ENCODE assay signal across 23 cellular contexts in the genomic region with DNA sequence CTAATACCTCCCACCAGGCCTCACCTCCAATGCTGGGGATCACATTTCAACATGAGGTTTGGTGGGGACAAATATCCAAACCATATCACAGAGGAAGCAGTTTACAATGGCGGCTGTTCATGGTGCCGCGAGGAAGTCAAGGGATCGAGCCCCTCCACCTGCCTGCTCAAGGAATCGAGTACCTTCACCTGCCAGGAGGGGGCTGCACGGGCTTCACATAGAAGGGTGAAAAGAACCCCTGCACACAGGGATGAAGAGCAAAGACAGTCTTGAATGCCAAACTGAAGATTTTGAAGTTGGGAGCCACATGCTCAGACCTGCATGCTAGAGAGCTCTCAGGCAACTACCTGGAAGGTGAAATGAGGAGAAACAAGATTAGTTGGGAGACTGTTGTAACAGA.
DNase-seq lines count a peak whose midpoint lies in the region; ATAC-seq and TF ChIP-seq lines count a peak whose summit lies in the region.
"Had no signal": no experiment of that assay in that cellular context is flagged by ENCODE, and none has a peak within 500 bp of the region (broad histone marks: within the 10 kb centered on the region; RNA-seq: fewer than 3 reads in every experiment).

No MANE protein-coding gene starts in this region.

- H3K4me3 ChIP-seq in Loucy (ENCODE audit: low read length, poor library complexity, severe bottlenecking) (no peak overlapping the region), brain microvascular endothelial cell (ENCODE audit: low read depth, low read length) (no peak overlapping the region)
- H3K4me3 ChIP-seq: adrenal gland had no signal

- H3K27ac Mint-ChIP-seq in activated CD4-positive, alpha-beta T cell treated with anti-CD3 and anti-CD28 coated beads, Interleukin-2, amount 10 ng/mL, durations not matched to agents 7 days and 5 days: no peak overlapping the region
- no peak overlapping the region for H3K27ac Mint-ChIP-seq in type B pancreatic cell
- H3K27ac Mint-ChIP-seq: activated CD4-positive, alpha-beta T cell treated with anti-CD3 and anti-CD28 coated beads, Interleukin-2, amount 10 ng/mL, durations not matched to agents 24 days and 14 days; activated T-cell treated with anti-CD3 and anti-CD28 coated beads, Interleukin-2, amount 50 U/mL, for 24 hours; brain; CD8-positive, alpha-beta T cell; natural killer cell had no signal

- CTCF ChIA-PET in activated CD4-positive, alpha-beta T cell treated with anti-CD3 and anti-CD28 coated beads, Interleukin-2, amount 10 ng/mL, durations not matched to agents 7 days and 5 days (lab: Charles Lee): no interaction called here

- H3K9me3 ChIP-seq in Loucy (ENCODE audit: insufficient read depth, low read depth, low read length): no peaks in the 10 kb centered on the region
- H3K9me3 ChIP-seq: adrenal gland had no signal

- peak; percentile 6 for DNase-seq in activated CD4-positive, alpha-beta T cell treated with anti-CD3 and anti-CD28 coated beads for 48 hours
- no peak for DNase-seq in activated CD4-positive, alpha-beta T cell treated with anti-CD3 and anti-CD28 coated beads, Interleukin-2, amount 10 ng/mL, durations not matched to agents 7 days and 5 days
- no peak for DNase-seq in brain microvascular endothelial cell
- peak; percentile 34 for DNase-seq in type B pancreatic cell (ENCODE audit: extremely low spot score, unreplicated experiment)
- DNase-seq in stimulated activated CD4-positive, alpha-beta T cell treated with anti-CD3 and anti-CD28 coated beads, Interleukin-4, amount 100 ng/mL, for 4 hours: no peak
- DNase-seq in NCI-H1436 treated with DMSO at 0.1 percent for 48 hours (lab: John Stamatoyannopoulos, UW): no peak
- DNase-seq: activated CD4-positive, alpha-beta T cell treated with anti-CD3 and anti-CD28 coated beads, Interleukin-2, amount 10 ng/mL, durations not matched to agents 24 days and 14 days; activated T-cell treated with anti-CD3 and anti-CD28 coated beads, Interleukin-2, amount 50 U/mL, for 24 hours; natural killer cell; NCI-H1092; NCI-H1930; NCI-H2227 treated with DMSO at 0.1 percent for 48 hours; NCI-H774; OCI-M1; stimulated activated naive CD8-positive, alpha-beta T cell treated with anti-CD3 and anti-CD28 coated beads, Interleukin-15, Interleukin-2, amounts not matched to agents 100 U/mL and 50 U/mL, for 24 hours; T-helper 2 cell had no signal

- no peaks in the 10 kb centered on the region for H3K36me3 Mint-ChIP-seq in activated CD4-positive, alpha-beta T cell treated with anti-CD3 and anti-CD28 coated beads, Interleukin-2, amount 10 ng/mL, durations not matched to agents 7 days and 5 days (ENCODE audit: low read depth)
- no peaks in the 10 kb centered on the region for H3K36me3 Mint-ChIP-seq in type B pancreatic cell
- H3K36me3 Mint-ChIP-seq: brain; CD8-positive, alpha-beta T cell; natural killer cell had no signal

- H3K4me1 ChIP-seq in Loucy (ENCODE audit: insufficient read depth, low read length, poor library complexity, severe bottlenecking): no peaks in the 10 kb centered on the region
- H3K4me1 ChIP-seq: adrenal gland had no signal

- H3K4me2 ChIP-seq in Loucy (ENCODE audit: low read depth, low read length, poor library complexity, severe bottlenecking): no peak overlapping the region

- H3K9me2 ChIP-seq in Loucy (replicated peaks; ENCODE audit: low read depth, low read length): no peaks in the 10 kb centered on the region

- H3K27ac ChIP-seq in brain microvascular endothelial cell: no peak overlapping the region
- H3K27ac ChIP-seq: adrenal gland, epithelial cell of prostate had no signal

- no peaks in the 10 kb centered on the region for H3F3A ChIP-seq in Loucy (ENCODE audit: low read depth)

- no peak overlapping the region for H3K9ac ChIP-seq in Loucy (ENCODE audit: low read depth, low read length, poor library complexity, severe bottlenecking)

- H3K36me3 ChIP-seq in Loucy (ENCODE audit: insufficient read depth, low read length) (no peaks in the 10 kb centered on the region), brain microvascular endothelial cell (replicated peaks) (no peaks in the 10 kb centered on the region)
- H3K36me3 ChIP-seq: adrenal gland had no signal

- TF ChIP-seq CTCF in Loucy (conservative IDR thresholded peaks at IDR 0.05; ENCODE audit: low read length) (0 out of 2 replicates have a peak, but pooled peaks have one; percentile 37), brain microvascular endothelial cell (IDR thresholded peaks at IDR 0.05; ENCODE audit: low read depth, low read length, missing control alignments) (peak; percentile 16), type B pancreatic cell (conservative IDR thresholded peaks at IDR 0.05) (no peak)

- H3K9me3 Mint-ChIP-seq in activated CD4-positive, alpha-beta T cell treated with anti-CD3 and anti-CD28 coated beads, Interleukin-2, amount 10 ng/mL, durations not matched to agents 7 days and 5 days: no peaks in the 10 kb centered on the region
- peaks cover 9% of the 10 kb centered on the region for H3K9me3 Mint-ChIP-seq in type B pancreatic cell
- H3K9me3 Mint-ChIP-seq: activated CD4-positive, alpha-beta T cell treated with anti-CD3 and anti-CD28 coated beads, Interleukin-2, amount 10 ng/mL, durations not matched to agents 24 days and 14 days; activated T-cell treated with anti-CD3 and anti-CD28 coated beads, Interleukin-2, amount 50 U/mL, for 24 hours; CD8-positive, alpha-beta T cell; natural killer cell had no signal

- ATAC-seq in HG03432 (IDR thresholded peaks at IDR 0.05; ENCODE audit: unreplicated experiment): no peak
- ATAC-seq: CD8-positive, alpha-beta T cell; natural killer cell; SK-N-SH treated with all-trans-retinoic acid at 6 μM for 48 hours; stimulated activated naive CD8-positive, alpha-beta T cell treated with anti-CD3 and anti-CD28 coated beads, Interleukin-15, Interleukin-2, amounts not matched to agents 100 U/mL and 50 U/mL, for 24 hours had no signal

- H3K4me3 Mint-ChIP-seq in activated CD4-positive, alpha-beta T cell treated with anti-CD3 and anti-CD28 coated beads, Interleukin-2, amount 10 ng/mL, durations not matched to agents 7 days and 5 days: no peak overlapping the region
- no peak overlapping the region for H3K4me3 Mint-ChIP-seq in type B pancreatic cell
- H3K4me3 Mint-ChIP-seq: activated CD4-positive, alpha-beta T cell treated with anti-CD3 and anti-CD28 coated beads, Interleukin-2, amount 10 ng/mL, durations not matched to agents 24 days and 14 days; activated T-cell treated with anti-CD3 and anti-CD28 coated beads, Interleukin-2, amount 50 U/mL, for 24 hours; brain; CD8-positive, alpha-beta T cell; natural killer cell had no signal

- H2AFZ ChIP-seq in Loucy (ENCODE audit: low read length): no peak overlapping the region

- in situ Hi-C loops in brain microvascular endothelial cell (cut with HindIII; ENCODE audit: low pct_ligation_motif_present, low sequenced_read_pairs): no loop called here

- no peaks in the 10 kb centered on the region for H4K20me1 ChIP-seq in Loucy (ENCODE audit: insufficient read depth, low read length, poor library complexity, severe bottlenecking)

- H3K27me3 ChIP-seq in Loucy (ENCODE audit: insufficient read depth, low read length, poor library complexity, severe bottlenecking) (no peaks in the 10 kb centered on the region), brain microvascular endothelial cell (replicated peaks) (no peaks in the 10 kb centered on the region)

- H3K4me1 Mint-ChIP-seq in activated CD4-positive, alpha-beta T cell treated with anti-CD3 and anti-CD28 coated beads, Interleukin-2, amount 10 ng/mL, durations not matched to agents 7 days and 5 days: no peaks in the 10 kb centered on the region
- H3K4me1 Mint-ChIP-seq in type B pancreatic cell (ENCODE audit: unreplicated experiment): peaks cover 33% of the 10 kb centered on the region
- H3K4me1 Mint-ChIP-seq: activated CD4-positive, alpha-beta T cell treated with anti-CD3 and anti-CD28 coated beads, Interleukin-2, amount 10 ng/mL, durations not matched to agents 24 days and 14 days; natural killer cell had no signal

- peaks cover 3% of the 10 kb centered on the region for H3K27me3 Mint-ChIP-seq in activated CD4-positive, alpha-beta T cell treated with anti-CD3 and anti-CD28 coated beads, Interleukin-2, amount 10 ng/mL, durations not matched to agents 7 days and 5 days
- H3K27me3 Mint-ChIP-seq in type B pancreatic cell: peaks cover 10% of the 10 kb centered on the region

- H3K79me2 ChIP-seq in Loucy (ENCODE audit: insufficient read depth, low read length): no peaks in the 10 kb centered on the region

- POLR2A ChIA-PET in activated CD4-positive, alpha-beta T cell treated with anti-CD3 and anti-CD28 coated beads, Interleukin-2, amount 10 ng/mL, durations not matched to agents 7 days and 5 days (lab: Charles Lee): no interaction called here

Comparison
In these comparisons a context has a peak if more than half of its experiments do, and no peak if none do; other contexts are left out.
1. DNase-seq: peak in activated CD4-positive, alpha-beta T cell treated with anti-CD3 and anti-CD28 coated beads for 48 hours (single experiment) and type B pancreatic cell (single experiment); none in activated CD4-positive, alpha-beta T cell treated with anti-CD3 and anti-CD28 coated beads, Interleukin-2, amount 10 ng/mL, durations not matched to agents 7 days and 5 days (single experiment), brain microvascular endothelial cell (single experiment), stimulated activated CD4-positive, alpha-beta T cell treated with anti-CD3 and anti-CD28 coated beads, Interleukin-4, amount 100 ng/mL, for 4 hours (0 of 2) and NCI-H1436 treated with DMSO at 0.1 percent for 48 hours (single experiment).